In the genomic region with DNA sequence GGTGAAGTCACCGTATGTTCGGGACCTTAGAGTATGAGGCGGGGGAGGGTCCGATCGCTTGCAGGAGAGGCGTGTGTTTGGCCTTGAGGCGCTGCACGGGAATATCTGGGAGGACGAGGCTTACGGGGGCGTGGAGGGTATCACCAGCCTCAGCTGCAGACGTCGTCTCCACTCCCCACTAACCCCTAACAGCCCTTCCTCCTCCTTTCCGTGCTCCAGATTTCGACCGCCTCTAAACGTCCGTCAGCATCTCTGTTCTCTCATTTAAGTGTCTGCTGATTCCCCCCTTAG, we compare ENCODE assay signal across 1 cellular context.
TF ChIP-seq lines count a peak whose summit lies in the region.

No MANE protein-coding gene starts in this region.

TF ChIP-seq in WTC11, 78 proteins besides CTCF, POLR2A, EP300 and RAD21 (continued from another document):
- TF ChIP-seq, protein P1, sequence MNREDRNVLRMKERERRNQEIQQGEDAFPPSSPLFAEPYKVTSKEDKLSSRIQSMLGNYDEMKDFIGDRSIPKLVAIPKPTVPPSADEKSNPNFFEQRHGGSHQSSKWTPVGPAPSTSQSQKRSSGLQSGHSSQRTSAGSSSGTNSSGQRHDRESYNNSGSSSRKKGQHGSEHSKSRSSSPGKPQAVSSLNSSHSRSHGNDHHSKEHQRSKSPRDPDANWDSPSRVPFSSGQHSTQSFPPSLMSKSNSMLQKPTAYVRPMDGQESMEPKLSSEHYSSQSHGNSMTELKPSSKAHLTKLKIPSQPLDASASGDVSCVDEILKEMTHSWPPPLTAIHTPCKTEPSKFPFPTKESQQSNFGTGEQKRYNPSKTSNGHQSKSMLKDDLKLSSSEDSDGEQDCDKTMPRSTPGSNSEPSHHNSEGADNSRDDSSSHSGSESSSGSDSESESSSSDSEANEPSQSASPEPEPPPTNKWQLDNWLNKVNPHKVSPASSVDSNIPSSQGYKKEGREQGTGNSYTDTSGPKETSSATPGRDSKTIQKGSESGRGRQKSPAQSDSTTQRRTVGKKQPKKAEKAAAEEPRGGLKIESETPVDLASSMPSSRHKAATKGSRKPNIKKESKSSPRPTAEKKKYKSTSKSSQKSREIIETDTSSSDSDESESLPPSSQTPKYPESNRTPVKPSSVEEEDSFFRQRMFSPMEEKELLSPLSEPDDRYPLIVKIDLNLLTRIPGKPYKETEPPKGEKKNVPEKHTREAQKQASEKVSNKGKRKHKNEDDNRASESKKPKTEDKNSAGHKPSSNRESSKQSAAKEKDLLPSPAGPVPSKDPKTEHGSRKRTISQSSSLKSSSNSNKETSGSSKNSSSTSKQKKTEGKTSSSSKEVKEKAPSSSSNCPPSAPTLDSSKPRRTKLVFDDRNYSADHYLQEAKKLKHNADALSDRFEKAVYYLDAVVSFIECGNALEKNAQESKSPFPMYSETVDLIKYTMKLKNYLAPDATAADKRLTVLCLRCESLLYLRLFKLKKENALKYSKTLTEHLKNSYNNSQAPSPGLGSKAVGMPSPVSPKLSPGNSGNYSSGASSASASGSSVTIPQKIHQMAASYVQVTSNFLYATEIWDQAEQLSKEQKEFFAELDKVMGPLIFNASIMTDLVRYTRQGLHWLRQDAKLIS (CRISPR knock-in tag; IDR thresholded peaks at IDR 0.05; ENCODE audit: borderline replicate concordance), result no peak
- TF ChIP-seq, protein P2, sequence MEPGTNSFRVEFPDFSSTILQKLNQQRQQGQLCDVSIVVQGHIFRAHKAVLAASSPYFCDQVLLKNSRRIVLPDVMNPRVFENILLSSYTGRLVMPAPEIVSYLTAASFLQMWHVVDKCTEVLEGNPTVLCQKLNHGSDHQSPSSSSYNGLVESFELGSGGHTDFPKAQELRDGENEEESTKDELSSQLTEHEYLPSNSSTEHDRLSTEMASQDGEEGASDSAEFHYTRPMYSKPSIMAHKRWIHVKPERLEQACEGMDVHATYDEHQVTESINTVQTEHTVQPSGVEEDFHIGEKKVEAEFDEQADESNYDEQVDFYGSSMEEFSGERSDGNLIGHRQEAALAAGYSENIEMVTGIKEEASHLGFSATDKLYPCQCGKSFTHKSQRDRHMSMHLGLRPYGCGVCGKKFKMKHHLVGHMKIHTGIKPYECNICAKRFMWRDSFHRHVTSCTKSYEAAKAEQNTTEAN (CRISPR knock-in tag; IDR thresholded peaks at IDR 0.05), result no peak
